In genomic region chr18:32975501-32975900, GRCh38 we compare ENCODE assay signal across 30 cellular contexts.
"Had no signal": no experiment of that assay in that cellular context is flagged by ENCODE, and none has a peak within 500 bp of the region (broad histone marks: within the 10 kb centered on the region; RNA-seq: fewer than 3 reads in every experiment).

No MANE protein-coding gene starts in this region.

- H3K4me3 ChIP-seq: ascending aorta, breast epithelium, cardiac muscle cell, colonic mucosa, esophagus squamous epithelium, gastroesophageal sphincter had no signal

- H3K27ac Mint-ChIP-seq: activated CD4-positive, alpha-beta memory T cell treated with anti-CD3 and anti-CD28 coated beads, Interleukin-2, amount 10 ng/mL, durations not matched to agents 7 days and 5 days; activated CD4-positive, alpha-beta T cell treated with anti-CD3 and anti-CD28 coated beads for 36 hours; activated CD4-positive, alpha-beta T cell treated with anti-CD3 and anti-CD28 coated beads, Interleukin-2, amount 10 ng/mL, durations not matched to agents 7 days and 5 days; activated naive CD4-positive, alpha-beta T cell treated with anti-CD3 and anti-CD28 coated beads, Interleukin-2, amount 10 ng/mL, durations not matched to agents 7 days and 5 days; activated naive CD4-positive, alpha-beta T cell treated with anti-CD3 and anti-CD28 coated beads, Interleukin-2, amount 50 U/mL, for 72 hours; activated naive CD8-positive, alpha-beta T cell treated with anti-CD3 and anti-CD28 coated beads, Interleukin-2, amount 10 ng/mL, durations not matched to agents 7 days and 5 days; activated T-cell treated with anti-CD3 and anti-CD28 coated beads, Interleukin-2, amount 50 U/mL, for 24 hours; activated T-cell treated with anti-CD3 and anti-CD28 coated beads, Interleukin-2, amount 50 U/mL, for 72 hours had no signal

- H3K36me3 ChIP-seq: ascending aorta, cardiac muscle cell, colonic mucosa, esophagus squamous epithelium, gastroesophageal sphincter had no signal

- H3K4me1 Mint-ChIP-seq: activated CD4-positive, alpha-beta memory T cell treated with anti-CD3 and anti-CD28 coated beads, Interleukin-2, amount 10 ng/mL, durations not matched to agents 7 days and 5 days; activated CD4-positive, alpha-beta T cell treated with anti-CD3 and anti-CD28 coated beads for 36 hours; activated CD4-positive, alpha-beta T cell treated with anti-CD3 and anti-CD28 coated beads, Interleukin-2, amount 10 ng/mL, durations not matched to agents 7 days and 5 days; activated naive CD4-positive, alpha-beta T cell treated with anti-CD3 and anti-CD28 coated beads, Interleukin-2, amount 10 ng/mL, durations not matched to agents 7 days and 5 days; activated naive CD8-positive, alpha-beta T cell treated with anti-CD3 and anti-CD28 coated beads, Interleukin-2, amount 10 ng/mL, durations not matched to agents 7 days and 5 days had no signal

- H3K27me3 Mint-ChIP-seq: activated CD4-positive, alpha-beta memory T cell treated with anti-CD3 and anti-CD28 coated beads, Interleukin-2, amount 10 ng/mL, durations not matched to agents 7 days and 5 days; activated CD4-positive, alpha-beta T cell treated with anti-CD3 and anti-CD28 coated beads for 36 hours; activated naive CD4-positive, alpha-beta T cell treated with anti-CD3 and anti-CD28 coated beads, Interleukin-2, amount 10 ng/mL, durations not matched to agents 7 days and 5 days; activated naive CD8-positive, alpha-beta T cell treated with anti-CD3 and anti-CD28 coated beads, Interleukin-2, amount 10 ng/mL, durations not matched to agents 7 days and 5 days; activated T-cell treated with anti-CD3 and anti-CD28 coated beads, Interleukin-2, amount 50 U/mL, for 24 hours; brain had no signal

- FAIRE-seq: endometrium, endothelial cell of umbilical vein had no signal

- H3K9me3 ChIP-seq: ascending aorta, breast epithelium, colonic mucosa, esophagus squamous epithelium, gastroesophageal sphincter had no signal

- H3K4me1 ChIP-seq: ascending aorta, breast epithelium, colonic mucosa, esophagus squamous epithelium, gastroesophageal sphincter had no signal

- DNase-seq: activated CD4-positive, alpha-beta memory T cell treated with anti-CD3 and anti-CD28 coated beads, Interleukin-2, amount 10 ng/mL, durations not matched to agents 7 days and 5 days; activated CD4-positive, alpha-beta T cell treated with anti-CD3 and anti-CD28 coated beads for 36 hours; activated CD4-positive, alpha-beta T cell treated with anti-CD3 and anti-CD28 coated beads, Interleukin-2, amount 10 ng/mL, durations not matched to agents 7 days and 5 days; activated CD4-positive, alpha-beta T cell treated with anti-CD3 and anti-CD28 coated beads, Interleukin-2, amount 50 U/mL, for 4 hours; activated CD4-positive, CD25-positive, alpha-beta regulatory T cell; activated CD4-positive, CD25-positive, alpha-beta regulatory T cell treated with anti-CD3 and anti-CD28 coated beads, Interleukin-2, amount 50 U/mL, for 72 hours; activated CD8-positive, alpha-beta memory T cell treated with anti-CD3 and anti-CD28 coated beads, Interleukin-2, amount 50 U/mL, for 48 hours; activated gamma-delta T cell; activated naive CD4-positive, alpha-beta T cell; activated naive CD4-positive, alpha-beta T cell treated with anti-CD3 and anti-CD28 coated beads, Interleukin-2, amount 10 ng/mL, durations not matched to agents 7 days and 5 days; activated naive CD8-positive, alpha-beta T cell treated with anti-CD3 and anti-CD28 coated beads, Interleukin-2, amount 10 ng/mL, durations not matched to agents 7 days and 5 days; activated T-cell treated with anti-CD3 and anti-CD28 coated beads for 4 hours; activated T-cell treated with anti-CD3 and anti-CD28 coated beads, Interleukin-2, amount 50 U/mL, for 24 hours; activated T-cell treated with anti-CD3 and anti-CD28 coated beads, Interleukin-2, amount 50 U/mL, for 72 hours; central memory CD4-positive, alpha-beta T cell; cerebellar nuclear complex; colonic mucosa; effector CD8-positive, alpha-beta T cell; esophagus squamous epithelium; foreskin melanocyte; T-helper 2 cell had no signal

- H3K9me3 Mint-ChIP-seq: activated CD4-positive, alpha-beta T cell treated with anti-CD3 and anti-CD28 coated beads, Interleukin-2, amount 10 ng/mL, durations not matched to agents 7 days and 5 days; activated naive CD4-positive, alpha-beta T cell treated with anti-CD3 and anti-CD28 coated beads, Interleukin-2, amount 10 ng/mL, durations not matched to agents 7 days and 5 days had no signal

- ATAC-seq: activated CD4-positive, alpha-beta T cell treated with anti-CD3 and anti-CD28 coated beads for 36 hours; activated naive CD4-positive, alpha-beta T cell treated with anti-CD3 and anti-CD28 coated beads, Interleukin-2, amount 50 U/mL, for 72 hours; activated T-cell treated with anti-CD3 and anti-CD28 coated beads, Interleukin-2, amount 50 U/mL, for 72 hours; gastroesophageal sphincter had no signal

- H3K27ac ChIP-seq: ascending aorta, breast epithelium, cardiac muscle cell, colonic mucosa, epithelial cell of prostate, esophagus squamous epithelium, gastroesophageal sphincter had no signal

- H3K36me3 Mint-ChIP-seq: activated naive CD4-positive, alpha-beta T cell treated with anti-CD3 and anti-CD28 coated beads, Interleukin-2, amount 10 ng/mL, durations not matched to agents 7 days and 5 days; activated naive CD4-positive, alpha-beta T cell treated with anti-CD3 and anti-CD28 coated beads, Interleukin-2, amount 50 U/mL, for 72 hours; activated naive CD8-positive, alpha-beta T cell treated with anti-CD3 and anti-CD28 coated beads, Interleukin-2, amount 10 ng/mL, durations not matched to agents 7 days and 5 days; brain had no signal

- H3K4me3 Mint-ChIP-seq: activated CD4-positive, alpha-beta memory T cell treated with anti-CD3 and anti-CD28 coated beads, Interleukin-2, amount 10 ng/mL, durations not matched to agents 7 days and 5 days; activated CD4-positive, alpha-beta T cell treated with anti-CD3 and anti-CD28 coated beads for 36 hours; activated CD4-positive, alpha-beta T cell treated with anti-CD3 and anti-CD28 coated beads, Interleukin-2, amount 10 ng/mL, durations not matched to agents 7 days and 5 days; activated naive CD4-positive, alpha-beta T cell treated with anti-CD3 and anti-CD28 coated beads, Interleukin-2, amount 10 ng/mL, durations not matched to agents 7 days and 5 days; activated naive CD8-positive, alpha-beta T cell treated with anti-CD3 and anti-CD28 coated beads, Interleukin-2, amount 10 ng/mL, durations not matched to agents 7 days and 5 days; activated T-cell treated with anti-CD3 and anti-CD28 coated beads, Interleukin-2, amount 50 U/mL, for 24 hours; activated T-cell treated with anti-CD3 and anti-CD28 coated beads, Interleukin-2, amount 50 U/mL, for 72 hours; brain had no signal

- H3K27me3 ChIP-seq: ascending aorta, breast epithelium, cardiac muscle cell, colonic mucosa, esophagus squamous epithelium, gastroesophageal sphincter had no signal
